ENCODE assay signal across 1 cellular context in genomic region chr14:95062946-95063345, GRCh38.
TF ChIP-seq lines count a peak whose summit lies in the region.

No MANE protein-coding gene starts in this region.

TF ChIP-seq in H1, 55 proteins besides CTCF, POLR2A, EP300 and RAD21 (continued from another document):
- TF ChIP-seq CHD7 (IDR thresholded peaks at IDR 0.05; ENCODE audit: insufficient replicate concordance, low read length), result no peak
- TF ChIP-seq POU5F1 (IDR thresholded peaks at IDR 0.05; ENCODE audit: low read depth, low read length), result no peak
- TF ChIP-seq KDM5A (IDR thresholded peaks at IDR 0.05; ENCODE audit: low read length), result no peak
- TF ChIP-seq RFX5 (IDR thresholded peaks at IDR 0.05; ENCODE audit: borderline replicate concordance, low read depth, low read length), result no peak
